ENCODE assay signal across 9 cellular contexts in genomic region chr3:96813134-96813819, GRCh38. TPM values are rescaled to one million over a fixed set of nuclear protein-coding genes. Genes with fewer than 3 reads are reported as not detected.
DNase-seq lines count a peak whose midpoint lies in the region; ATAC-seq and TF ChIP-seq lines count a peak whose summit lies in the region.
"Had no signal": no experiment of that assay in that cellular context is flagged by ENCODE, and none has a peak within 500 bp of the region (broad histone marks: within the 10 kb centered on the region; RNA-seq: fewer than 3 reads in every experiment).

No MANE protein-coding gene starts in this region.

- ATAC-seq in GM18907 (IDR thresholded peaks at IDR 0.05; ENCODE audit: unreplicated experiment) (peak; percentile 99), HG03108 (IDR thresholded peaks at IDR 0.05; ENCODE audit: unreplicated experiment) (peak; percentile 98), upper lobe of right lung (peak; percentile 94)

- intact Hi-C loops in upper lobe of right lung (cut with DNase I): no loop called here

- no peaks in the 10 kb centered on the region for H3K36me3 ChIP-seq in upper lobe of right lung

- peak overlapping the region; percentile 48 for H3K4me3 ChIP-seq in upper lobe of right lung

- DNase-seq in C1 segment of cervical spinal cord (lab: John Stamatoyannopoulos, UW) (peak in 9 of 14 donors; percentile 18 to 82 (median 39)), NCI-H345 (lab: John Stamatoyannopoulos, UW) (peak; percentile 65), germinal center (ENCODE audit: low spot score) (peak; percentile 54), nucleus accumbens (lab: John Stamatoyannopoulos, UW) (peak in 52 of 56 donors; percentile 12 to 86 (median 57)), upper lobe of right lung (peak; percentile 84)
- peak; percentile 17 for DNase-seq in activated T-helper 9 cell treated with anti-CD3 and anti-CD28 coated beads, Interleukin-2, amount 50 U/mL, for 16 hours (ENCODE audit: low read depth)

- no peaks in the 10 kb centered on the region for H3K9me3 ChIP-seq in upper lobe of right lung

- TF ChIP-seq CTCF in upper lobe of right lung (IDR thresholded peaks at IDR 0.05): peak; percentile 49

- H3K27ac ChIP-seq in upper lobe of right lung: no peak overlapping the region

- H3K4me1 ChIP-seq in upper lobe of right lung: peaks cover 11% of the 10 kb centered on the region

- H3K27me3 ChIP-seq in upper lobe of right lung: peaks cover 50% of the 10 kb centered on the region

RNA-seq across cellular contexts. Expression of gene EPHA6, which starts 1.1 kb away (rescaled TPM):
- not detected for total RNA-seq in upper lobe of right lung
- total RNA-seq: T-helper 1 cell treated with Interleukin-12 subunit alpha and Interleukin-12 subunit beta and Interleukin-4 antibody, amounts not matched to agents 30 ng/mL and 1 ng/mL, for 36 hours had no signal

Comparison
In these comparisons a context has a peak if more than half of its experiments do, and no peak if none do; other contexts are left out.
1. DNase-seq: peak in every context shown above with its lines; median percentile 84 in upper lobe of right lung; 65 in NCI-H345; 57 in nucleus accumbens; 54 in germinal center; 39 in C1 segment of cervical spinal cord; 17 in activated T-helper 9 cell treated with anti-CD3 and anti-CD28 coated beads, Interleukin-2, amount 50 U/mL, for 16 hours.